Comparison of ENCODE assay signal across 9 cellular contexts in genomic region chr19:17026706-17027427, GRCh38. TPM values are rescaled to one million over a fixed set of nuclear protein-coding genes. Genes with fewer than 3 reads are reported as not detected.
DNase-seq lines count a peak whose midpoint lies in the region; ATAC-seq and TF ChIP-seq lines count a peak whose summit lies in the region.
"Had no signal": no experiment of that assay in that cellular context is flagged by ENCODE, and none has a peak within 500 bp of the region (broad histone marks: within the 10 kb centered on the region; RNA-seq: fewer than 3 reads in every experiment).

CPAMD8 (minus strand) TSS chr19:17026810; CDS start chr19:17026642, 168 bp downstream.

- no peak for TF ChIP-seq EP300 in stomach (IDR thresholded peaks at IDR 0.05)

- no peak within 1 kb of the TSS for H3K4ac ChIP-seq in IMR-90 (ENCODE audit: low read depth, low read length)

- H3K4me2 ChIP-seq in IMR-90 (ENCODE audit: low read depth, low read length): peak within 1 kb of the TSS; percentile 21; the same call in 1 of the 2 replicates

- no TSS peak for BruUV-seq in IMR-90 (replicated peaks; lab: Mats Ljungman, UMichigan)

- H3K14ac ChIP-seq in IMR-90 (replicated peaks; ENCODE audit: low read depth, low read length): no peak within 1 kb of the TSS

- H3K4me1 Mint-ChIP-seq in central memory CD8-positive, alpha-beta T cell: peaks cover 8% of the 10 kb centered on the region

- TF ChIP-seq POLR2A in IMR-90 (IDR thresholded peaks at IDR 0.05; ENCODE audit: low read depth, low read length): no peak
- no peak for TF ChIP-seq POLR2A in stomach (IDR thresholded peaks at IDR 0.05)

- ATAC-seq in IMR-90 (ENCODE audit: low read depth) (no peak), left lung (no peak), HG02678 (IDR thresholded peaks at IDR 0.05; ENCODE audit: unreplicated experiment) (no peak), GM19035 (IDR thresholded peaks at IDR 0.05; ENCODE audit: unreplicated experiment) (no peak), HG02571 (IDR thresholded peaks at IDR 0.05; ENCODE audit: unreplicated experiment) (no peak)
- ATAC-seq in central memory CD8-positive, alpha-beta T cell (replicated peaks; ENCODE audit: extremely low read depth, poor library complexity, severe bottlenecking): no peak

- no peak within 1 kb of the TSS for H2BK20ac ChIP-seq in IMR-90 (ENCODE audit: low read depth, low read length)

- H2BK120ac ChIP-seq in IMR-90 (ENCODE audit: low read depth, low read length): no peak within 1 kb of the TSS

- H2AFZ ChIP-seq in IMR-90 (replicated peaks; ENCODE audit: low read length, poor library complexity): peak within 1 kb of the TSS; percentile 26

- no peak for DNase-seq in IMR-90
- DNase-seq in central memory CD8-positive, alpha-beta T cell (ENCODE audit: low spot score in 2 of 2): no peak
- peak in 1 of 2 donors; percentile 81 for DNase-seq in left lung
- DNase-seq in stomach: no peak
- DNase-seq in GOT3 (lab: John Stamatoyannopoulos, UW): no peak
- DNase-seq: NCI-H1105 treated with DMSO at 0.1 percent for 48 hours had no signal

- dilution Hi-C loops in IMR-90 (cut with HindIII; ENCODE audit: low sequenced_read_pairs, unreplicated experiment): no loop called here

- H2BK5ac ChIP-seq in IMR-90 (ENCODE audit: low read depth, low read length, poor library complexity, severe bottlenecking): no peak within 1 kb of the TSS

- H3K36me3 ChIP-seq in IMR-90 (ENCODE audit: control insufficient read depth, insufficient read depth, low read length) (no peaks in the 10 kb centered on the region), left lung (no peaks in the 10 kb centered on the region), stomach (no peaks in the 10 kb centered on the region)

- in situ Hi-C loops in IMR-90 (cut with MboI; ENCODE audit: low sequenced_read_pairs): no loop called here

- peaks cover 46% of the 10 kb centered on the region for H3K27me3 ChIP-seq in IMR-90 (ENCODE audit: control insufficient read depth, insufficient read depth, low read length)
- peaks cover 4 to 51% of the 10 kb centered on the region in 2 donors for H3K27me3 ChIP-seq in left lung
- peaks cover 0 to 81% (median 47%) of the 10 kb centered on the region in 3 donors for H3K27me3 ChIP-seq in stomach

- peaks cover 71% of the 10 kb centered on the region for H3K27me3 Mint-ChIP-seq in central memory CD8-positive, alpha-beta T cell

- no peak within 1 kb of the TSS for H2AK5ac ChIP-seq in IMR-90 (ENCODE audit: low read depth, low read length)

- H3K23ac ChIP-seq in IMR-90 (ENCODE audit: low read depth, low read length): no peak within 1 kb of the TSS

- H4K5ac ChIP-seq in IMR-90 (ENCODE audit: low read depth, low read length): no peak within 1 kb of the TSS

- TF ChIP-seq CTCF in IMR-90 (conservative IDR thresholded peaks at IDR 0.05; ENCODE audit: low read depth, low read length) (no peak), left lung (IDR thresholded peaks at IDR 0.05) (no peak), stomach (IDR thresholded peaks at IDR 0.05) (no peak)

- H3K18ac ChIP-seq in IMR-90 (ENCODE audit: low read depth, low read length): no peak within 1 kb of the TSS

- H3K56ac ChIP-seq in IMR-90 (ENCODE audit: extremely low read depth, insufficient read depth, low read length): no peak within 1 kb of the TSS

- no peak within 1 kb of the TSS for H2BK15ac ChIP-seq in IMR-90 (ENCODE audit: low read depth, low read length)

- no peaks in the 10 kb centered on the region for H3K36me3 Mint-ChIP-seq in central memory CD8-positive, alpha-beta T cell (ENCODE audit: insufficient read depth)

- no peak within 1 kb of the TSS for H2AK9ac ChIP-seq in IMR-90 (replicated peaks; ENCODE audit: low read depth, low read length, poor library complexity)

- no peak within 1 kb of the TSS for H3K27ac ChIP-seq in IMR-90 (ENCODE audit: insufficient read depth, low read length)
- H3K27ac ChIP-seq in left lung: peak within 1 kb of the TSS in 1 of 2 donors; percentile 53
- H3K27ac ChIP-seq in stomach: no peak within 1 kb of the TSS

- peaks cover 13% of the 10 kb centered on the region for H3K9me3 Mint-ChIP-seq in central memory CD8-positive, alpha-beta T cell

- no peak within 1 kb of the TSS for H4K91ac ChIP-seq in IMR-90 (ENCODE audit: insufficient read depth, low read depth, low read length)

- H4K8ac ChIP-seq in IMR-90 (ENCODE audit: low read depth in 2 of 2, low read length in 2 of 2): no peak within 1 kb of the TSS

- TF ChIP-seq RAD21 in IMR-90 (IDR thresholded peaks at IDR 0.05; ENCODE audit: low read length): no peak

- WGBS in IMR-90 (ENCODE audit: extremely low coverage in 2 of 2, insufficient read length in 1 of 2), 2 experiments: 3% methylated on average over 21 of the region's 65 CpGs; no CpG with 5 or more reads in 1 of the 2 experiments
- WGBS in stomach, 5 donors: 3 to 21% (median 12%) methylated on average over 8 to 65 of the region's 65 CpGs

- no peaks in the 10 kb centered on the region for H3K9me1 ChIP-seq in IMR-90 (ENCODE audit: insufficient read depth, low read length)

- no peak within 1 kb of the TSS for H3K27ac Mint-ChIP-seq in central memory CD8-positive, alpha-beta T cell (ENCODE audit: low read depth)

- H3K9me3 ChIP-seq in IMR-90 (ENCODE audit: control insufficient read depth, insufficient read depth, low read length) (peaks cover 12% of the 10 kb centered on the region), left lung (peaks cover 0 to 14% of the 10 kb centered on the region in 2 donors), stomach (peaks cover 8 to 24% (median 21%) of the 10 kb centered on the region in 4 donors)

- intact Hi-C loops in IMR-90 (cut with micrococcal nuclease) (no loop called here), left lung (cut with DNase I) (no loop called here), stomach (cut with DNase I; ENCODE audit: low total_unique reads) (no loop called here)

- CTCF ChIA-PET in IMR-90 (lab: Yijun Ruan, JAX): no interaction called here

- no peak within 1 kb of the TSS for H3K9ac ChIP-seq in IMR-90 (ENCODE audit: low read depth, low read length)

- H4K20me1 ChIP-seq in IMR-90 (ENCODE audit: insufficient read depth, low read length): no peaks in the 10 kb centered on the region

- H3K4me1 ChIP-seq in IMR-90 (ENCODE audit: control insufficient read depth, insufficient read depth, low read length) (peaks cover 2% of the 10 kb centered on the region; the same call in 1 of the 2 replicates), left lung (peaks cover 0 to 26% of the 10 kb centered on the region in 2 donors), stomach (peaks cover 6 to 15% (median 11%) of the 10 kb centered on the region in 4 donors)

- H3K4me3 ChIP-seq in IMR-90 (ENCODE audit: insufficient read depth, low read depth, low read length) (no peak within 1 kb of the TSS), left lung (peak within 1 kb of the TSS; percentile 15 to 42), stomach (peak within 1 kb of the TSS in 3 of 4 donors; percentile 11 to 28 (median 20))

- no peaks in the 10 kb centered on the region for H3K79me1 ChIP-seq in IMR-90 (ENCODE audit: low read depth in 1 of 2, low read length in 2 of 2)

- H3K4me3 Mint-ChIP-seq in central memory CD8-positive, alpha-beta T cell: peak within 1 kb of the TSS; percentile 47

- POLR2A ChIA-PET in IMR-90 (lab: Charles Lee; ENCODE audit: unreplicated experiment): no interaction called here

TF ChIP-seq in IMR-90, 13 proteins besides CTCF, POLR2A, EP300 and RAD21:
- TF ChIP-seq BHLHE40 (IDR thresholded peaks at IDR 0.05; ENCODE audit: low read depth, low read length): no peak

RNA-seq across cellular contexts. Expression of gene CPAMD8, which starts in this region (rescaled TPM):
- total RNA-seq in IMR-90 (2012; rRNA removed) (0.28 and 0.36 TPM in 2 replicates), left lung (10 to 100 TPM; 13.1 to 17.3 TPM), stomach (100 to 1,000 TPM in 1 of 5 donors, 10 to 100 TPM in 3, under 1 TPM in 1; 0.43 to 221 (median 13.2) TPM)
- polyA plus RNA-seq in IMR-90 (2012; rRNA removed) (0.63 and 0.79 TPM in 2 replicates), stomach (1 to 10 TPM; 2.1 to 6.6 (median 2.3) TPM)
- 0.96 and 1.3 TPM in 2 replicates for polyA plus RNA-seq in IMR-90 (2012; cell fraction: cytosol; rRNA removed)
- polyA plus RNA-seq in IMR-90 (2012; cell fraction: nucleus; rRNA removed; ENCODE audit: low replicate concordance): 2.5 and 4.3 TPM in 2 replicates
